Comparison of ENCODE assay signal across 1 cellular context in genomic region chr4:2060578-2061207, GRCh38.
TF ChIP-seq lines count a peak whose summit lies in the region.

No MANE protein-coding gene starts in this region.

TF ChIP-seq in HepG2, 621 proteins besides CTCF, POLR2A, EP300 and RAD21:
- TF ChIP-seq HES4 (CRISPR knock-in tag; IDR thresholded peaks at IDR 0.05; ENCODE audit: borderline replicate concordance) (no peak), NFRKB (IDR thresholded peaks at IDR 0.05) (no peak), ZNF441 (CRISPR knock-in tag; IDR thresholded peaks at IDR 0.05; ENCODE audit: borderline replicate concordance) (no peak), RFX5 (IDR thresholded peaks at IDR 0.05; ENCODE audit: low read depth, low read length) (no peak), RFXANK (CRISPR knock-in tag; IDR thresholded peaks at IDR 0.05) (no peak), SRSF1 (optimal IDR thresholded peaks at IDR 0.05; ENCODE audit: low read depth, low read length) (no peak), ZNF280D (CRISPR knock-in tag; IDR thresholded peaks at IDR 0.05) (no peak), CHD2 (IDR thresholded peaks at IDR 0.05; ENCODE audit: low read depth, low read length) (no peak), ESRRA (CRISPR knock-in tag; IDR thresholded peaks at IDR 0.05; ENCODE audit: low read depth) (no peak), PHF8 (CRISPR knock-in tag; IDR thresholded peaks at IDR 0.05) (no peak), ZFP91 (CRISPR knock-in tag; IDR thresholded peaks at IDR 0.05; ENCODE audit: borderline replicate concordance) (no peak), PBX2 (CRISPR knock-in tag; IDR thresholded peaks at IDR 0.05) (no peak), PCBP2 (optimal IDR thresholded peaks at IDR 0.05; ENCODE audit: low read depth, low read length, poor library complexity, severe bottlenecking) (no peak), HDAC1 (CRISPR knock-in tag; IDR thresholded peaks at IDR 0.05) (0 out of 2 replicates have a peak, but pooled peaks have one; percentile 13), U2AF1 (optimal IDR thresholded peaks at IDR 0.05; ENCODE audit: low read depth, low read length) (no peak), HOXA3 (CRISPR knock-in tag; IDR thresholded peaks at IDR 0.05) (peak; percentile 92), ZBTB38 (CRISPR knock-in tag; IDR thresholded peaks at IDR 0.05) (peak; percentile 78), ZNF788 (CRISPR knock-in tag; IDR thresholded peaks at IDR 0.05; ENCODE audit: borderline replicate concordance) (0 out of 2 replicates have a peak, but pooled peaks have one; percentile 7), GATAD1 (CRISPR knock-in tag; IDR thresholded peaks at IDR 0.05) (no peak), RBM39 (IDR thresholded peaks at IDR 0.05; ENCODE audit: low read depth, low read length, poor library complexity, severe bottlenecking) (no peak), TBX2 (CRISPR knock-in tag; IDR thresholded peaks at IDR 0.05; ENCODE audit: borderline replicate concordance) (0 out of 2 replicates have a peak, but pooled peaks have one; percentile 44), ZHX1 (CRISPR knock-in tag; IDR thresholded peaks at IDR 0.05; ENCODE audit: low read depth) (peak; percentile 78; the same call in 1 of the 2 replicates), TEF (CRISPR knock-in tag; IDR thresholded peaks at IDR 0.05) (no peak), ZSCAN29 (CRISPR knock-in tag; conservative IDR thresholded peaks at IDR 0.05) (no peak), ZNF768 (CRISPR knock-in tag; IDR thresholded peaks at IDR 0.05) (peak; percentile 51; the same call in 1 of the 2 replicates), RFX1 (IDR thresholded peaks at IDR 0.05) (no peak), AFF4 (CRISPR knock-in tag; IDR thresholded peaks at IDR 0.05) (no peak), RFX3 (CRISPR knock-in tag; IDR thresholded peaks at IDR 0.05) (no peak), SMAD3 (CRISPR knock-in tag; IDR thresholded peaks at IDR 0.05) (no peak)
